ENCODE assay signal across 8 cellular contexts in genomic region chr6:159691133-159691962, GRCh38. TPM values are rescaled to one million over a fixed set of nuclear protein-coding genes. Genes with fewer than 3 reads are reported as not detected.
DNase-seq lines count a peak whose midpoint lies in the region; ATAC-seq and TF ChIP-seq lines count a peak whose summit lies in the region.

No MANE protein-coding gene starts in this region.

- 3 to 13% (median 7%) methylated on average over 11 of the region's 11 CpGs for WGBS in heart left ventricle, 4 donors

- CTCF ChIA-PET in naive thymus-derived CD4-positive, alpha-beta T cell (lab: Charles Lee) = interaction anchor here (0.6 to 2.7 kb wide), 16 partner anchors 9 to 291 kb away, joined by 3 to 12 read pairs (median 4); partner anchors contain the start of gene MRPL18

- peaks cover 5% of the 10 kb centered on the region for H3K36me3 Mint-ChIP-seq in T-helper 17 cell (ENCODE audit: low read depth)
- H3K36me3 Mint-ChIP-seq in naive thymus-derived CD4-positive, alpha-beta T cell = peaks cover 0 to 35% (median 25%) of the 10 kb centered on the region in 5 donors

- peaks cover 12% of the 10 kb centered on the region for H4K20me1 ChIP-seq in Loucy (ENCODE audit: insufficient read depth, low read length, poor library complexity, severe bottlenecking)

- H3F3A ChIP-seq in Loucy (ENCODE audit: low read depth) = peaks cover 9% of the 10 kb centered on the region; the same call in 1 of the 2 replicates

- H3K9me3 ChIP-seq in heart left ventricle (no peaks in the 10 kb centered on the region), Loucy (ENCODE audit: insufficient read depth, low read depth, low read length) (no peaks in the 10 kb centered on the region), T-helper 17 cell (ENCODE audit: control insufficient read depth, low read length, poor library complexity, severe bottlenecking) (no peaks in the 10 kb centered on the region)
- H3K9me3 ChIP-seq in naive thymus-derived CD4-positive, alpha-beta T cell (ENCODE audit: control insufficient read depth in 2 of 3, low read length in 3 of 3) = no peaks in the 10 kb centered on the region

- H3K36me3 ChIP-seq in heart left ventricle (peaks cover 0 to 53% (median 35%) of the 10 kb centered on the region in 9 donors), Loucy (ENCODE audit: insufficient read depth, low read length) (no peaks in the 10 kb centered on the region)
- peaks cover 4 to 32% (median 4%) of the 10 kb centered on the region in 3 experiments for H3K36me3 ChIP-seq in naive thymus-derived CD4-positive, alpha-beta T cell (ENCODE audit: control insufficient read depth in 2 of 3, insufficient read depth in 3 of 3, low read length in 3 of 3)

- H3K4me3 Mint-ChIP-seq in T-helper 17 cell = peak overlapping the region; percentile 91
- peak overlapping the region; percentile 74 to 97 (median 93) for H3K4me3 Mint-ChIP-seq in naive thymus-derived CD4-positive, alpha-beta T cell

- DNase-seq in heart left ventricle (peak in 1 of 5 donors; percentile 26), left cardiac atrium (no peak), T-helper 17 cell (no peak), epithelial cell of esophagus (ENCODE audit: low read depth) (peak; percentile 87)
- peak in 7 of 9 donors; percentile 46 to 71 (median 58) for DNase-seq in naive thymus-derived CD4-positive, alpha-beta T cell
- no peak for DNase-seq in activated effector memory CD4-positive, alpha-beta T cell treated with Interleukin-2 at 50 U/mL for 16 hours

- H3K4me1 ChIP-seq in heart left ventricle (peaks cover 0 to 68% (median 40%) of the 10 kb centered on the region in 12 donors), Loucy (ENCODE audit: insufficient read depth, low read length, poor library complexity, severe bottlenecking) (peaks cover 50% of the 10 kb centered on the region)
- peaks cover 28 to 31% of the 10 kb centered on the region in 2 donors for H3K4me1 ChIP-seq in naive thymus-derived CD4-positive, alpha-beta T cell (ENCODE audit: control insufficient read depth in 2 of 2, insufficient read depth in 2 of 2, low read length in 2 of 2)

- H2AFZ ChIP-seq in Loucy (ENCODE audit: low read length) = no peak overlapping the region

- no peak for TF ChIP-seq POLR2A in heart left ventricle (IDR thresholded peaks at IDR 0.05)

- H3K9ac ChIP-seq in Loucy (ENCODE audit: low read depth, low read length, poor library complexity, severe bottlenecking) = peak overlapping the region; percentile 77

- peak overlapping the region; percentile 96 for H3K27ac Mint-ChIP-seq in T-helper 17 cell
- H3K27ac Mint-ChIP-seq in naive thymus-derived CD4-positive, alpha-beta T cell = peak overlapping the region; percentile 62 to 98 (median 95)

- H3K9me2 ChIP-seq in Loucy (replicated peaks; ENCODE audit: low read depth, low read length) = no peaks in the 10 kb centered on the region

- H3K27me3 ChIP-seq in heart left ventricle = no peaks in the 10 kb centered on the region
- H3K27me3 ChIP-seq in Loucy (ENCODE audit: insufficient read depth, low read length, poor library complexity, severe bottlenecking) = no peaks in the 10 kb centered on the region
- no peaks in the 10 kb centered on the region for H3K27me3 ChIP-seq in naive thymus-derived CD4-positive, alpha-beta T cell (ENCODE audit: control insufficient read depth in 2 of 2, insufficient read depth in 2 of 2, low read length in 2 of 2)

- H3K4me2 ChIP-seq in Loucy (ENCODE audit: low read depth, low read length, poor library complexity, severe bottlenecking) = peak overlapping the region; percentile 94

- no peaks in the 10 kb centered on the region for H3K27me3 Mint-ChIP-seq in T-helper 17 cell
- H3K27me3 Mint-ChIP-seq in naive thymus-derived CD4-positive, alpha-beta T cell = no peaks in the 10 kb centered on the region

- ATAC-seq in heart left ventricle (no peak), left cardiac atrium (no peak), T-helper 17 cell (no peak), GM18867 (IDR thresholded peaks at IDR 0.05; ENCODE audit: unreplicated experiment) (no peak)
- no peak for ATAC-seq in naive thymus-derived CD4-positive, alpha-beta T cell

- peaks cover 33% of the 10 kb centered on the region for H3K4me1 Mint-ChIP-seq in T-helper 17 cell
- H3K4me1 Mint-ChIP-seq in naive thymus-derived CD4-positive, alpha-beta T cell = peaks cover 39 to 73% (median 56%) of the 10 kb centered on the region in 7 donors

- H3K4me3 ChIP-seq in heart left ventricle (peak overlapping the region; percentile 68 to 100 (median 92)), Loucy (ENCODE audit: low read length, poor library complexity, severe bottlenecking) (peak overlapping the region; percentile 76), epithelial cell of esophagus (ENCODE audit: low read length) (peak overlapping the region; percentile 63)
- H3K4me3 ChIP-seq in naive thymus-derived CD4-positive, alpha-beta T cell (ENCODE audit: low read length) = peak overlapping the region; percentile 63

- peaks cover 52% of the 10 kb centered on the region for H3K79me2 ChIP-seq in Loucy (ENCODE audit: insufficient read depth, low read length)

- peaks cover 0 to 5% (median 0%) of the 10 kb centered on the region in 11 donors for H3K9me3 Mint-ChIP-seq in naive thymus-derived CD4-positive, alpha-beta T cell

- intact Hi-C loops in heart left ventricle (cut with DNase I) (loop anchor here in 6 of 10 donors (5.0 to 10.0 kb wide), 7 partner anchors 36 to 253 kb away; partner anchors contain the start of genes TCP1 (in 3 of the 6), ACAT2 (in 2 of the 6) and WTAP (in 1 of the 6)), left cardiac atrium (cut with DNase I) (no loop called here)
- intact Hi-C loops in naive thymus-derived CD4-positive, alpha-beta T cell (cut with micrococcal nuclease) = loop anchor here (1.0 to 10.0 kb wide), 10 partner anchors 29 to 874 kb away; partner anchors contain the start of gene EZR (in 1 of the 2)

- TF ChIP-seq CTCF in heart left ventricle (IDR thresholded peaks at IDR 0.05) (peak; percentile 57 to 86 (median 76)), Loucy (conservative IDR thresholded peaks at IDR 0.05; ENCODE audit: low read length) (peak; percentile 88), epithelial cell of esophagus (IDR thresholded peaks at IDR 0.05; ENCODE audit: insufficient read depth, low read depth, low read length, missing control alignments) (peak; percentile 66)

- POLR2A ChIA-PET in naive thymus-derived CD4-positive, alpha-beta T cell (lab: Charles Lee) = interaction anchor here (0.6 to 10.0 kb wide), 10 partner anchors 9 to 1829 kb away, joined by 3 to 115 read pairs (median 4); partner anchors contain the start of genes ACAT2, MRPL18, TCP1 and WTAP

- peak overlapping the region in 11 of 12 donors; percentile 14 to 100 (median 97) for H3K27ac ChIP-seq in heart left ventricle
- H3K27ac ChIP-seq in naive thymus-derived CD4-positive, alpha-beta T cell (ENCODE audit: low read depth, low read length) = peak overlapping the region; percentile 90

RNA-seq across cellular contexts. Expression of gene SOD2, which starts 1.7 kb away (rescaled TPM):
- total RNA-seq in heart left ventricle (1,000 to 10,000 TPM in 1 of 9 donors, 100 to 1,000 TPM in 8; 599 to 1,000 (median 741) TPM), left cardiac atrium (100 to 1,000 TPM; 527 to 576 TPM), T-helper 17 cell (100 to 1,000 TPM; 200 to 292 TPM)
- polyA plus RNA-seq in heart left ventricle = 100 to 1,000 TPM; 263 to 459 TPM
- 100 to 1,000 TPM in 4 of 5 experiments, 10 to 100 TPM in 1; 80.2 to 306 (median 105) TPM for total RNA-seq in naive thymus-derived CD4-positive, alpha-beta T cell
- 100 to 1,000 TPM; 114 to 128 TPM for polyA plus RNA-seq in naive thymus-derived CD4-positive, alpha-beta T cell

RNA-seq across cellular contexts. Expression of gene WTAP, which starts 36.0 kb away (rescaled TPM):
- total RNA-seq in heart left ventricle (10 to 100 TPM; 39.0 to 70.2 (median 48.2) TPM), left cardiac atrium (10 to 100 TPM; 42.1 to 57.4 TPM), T-helper 17 cell (100 to 1,000 TPM; 159 to 160 TPM)
- polyA plus RNA-seq in heart left ventricle = 10 to 100 TPM; 30.7 to 75.3 TPM
- 100 to 1,000 TPM; 117 to 152 (median 141) TPM for total RNA-seq in naive thymus-derived CD4-positive, alpha-beta T cell
- 100 to 1,000 TPM; 131 to 133 TPM for polyA plus RNA-seq in naive thymus-derived CD4-positive, alpha-beta T cell

Comparison
In these comparisons a context has a peak if more than half of its experiments do, and no peak if none do; other contexts are left out.
1. intact Hi-C loops: an anchor here in heart left ventricle (5.0 to 10.0 kb wide) and naive thymus-derived CD4-positive, alpha-beta T cell (1.0 to 10.0 kb wide); none called in left cardiac atrium.
2. DNase-seq: peak in epithelial cell of esophagus (single experiment) and naive thymus-derived CD4-positive, alpha-beta T cell (7 of 9); none in left cardiac atrium (single experiment), T-helper 17 cell (0 of 3) and activated effector memory CD4-positive, alpha-beta T cell treated with Interleukin-2 at 50 U/mL for 16 hours (single experiment).
3. Peak in every context shown above with its lines, with median percentiles within 50 percentile points of each other: H3K4me3 ChIP-seq and CTCF ChIP-seq.